11 cellular contexts compared by ENCODE assay signal in the genomic region with DNA sequence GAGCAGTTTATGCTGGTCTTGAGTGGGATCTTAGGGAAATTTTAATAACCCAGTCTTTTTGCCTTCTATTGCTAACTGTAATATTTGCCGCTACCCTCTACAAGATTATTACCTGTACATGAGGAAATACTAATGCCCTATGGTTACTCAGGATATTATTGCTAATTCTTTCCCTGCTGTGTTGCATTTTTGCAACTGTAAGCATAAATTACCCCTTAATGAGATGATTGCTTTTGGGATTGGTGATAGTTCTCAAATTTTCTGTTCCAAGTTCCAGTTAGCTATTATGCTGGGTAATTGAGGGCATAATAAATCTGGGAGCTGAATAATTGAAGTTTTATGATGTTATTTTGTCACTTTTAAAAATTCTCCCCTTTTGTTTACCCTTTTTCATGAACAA. TPM values are rescaled to one million over a fixed set of nuclear protein-coding genes. Genes with fewer than 3 reads are reported as not detected.
DNase-seq lines count a peak whose midpoint lies in the region; ATAC-seq and TF ChIP-seq lines count a peak whose summit lies in the region.
"Had no signal": no experiment of that assay in that cellular context is flagged by ENCODE, and none has a peak within 500 bp of the region (broad histone marks: within the 10 kb centered on the region; RNA-seq: fewer than 3 reads in every experiment).

No MANE protein-coding gene starts in this region.

- H3K4me3 ChIP-seq in Peyer's patch (no peak overlapping the region), gastrocnemius medialis (peak overlapping the region in 1 of 4 donors; percentile 53), mammary epithelial cell (replicated peaks in 1 of 3; ENCODE audit: insufficient read depth in 1 of 3, low read depth in 2 of 3, low read length in 3 of 3) (no peak overlapping the region)
- H3K4me3 ChIP-seq in effector memory CD4-positive, alpha-beta T cell (ENCODE audit: insufficient read depth, low read depth, low read length, poor library complexity, severe bottlenecking) = peak overlapping the region; percentile 38

- H2AFZ ChIP-seq in mammary epithelial cell (ENCODE audit: low read depth, low read length) = no peak overlapping the region

- POLR2A ChIA-PET in activated CD4-positive, alpha-beta T cell treated with anti-CD3 and anti-CD28 coated beads for 36 hours (lab: Charles Lee) = interaction anchor here (0.9 kb wide), 1 partner anchor 22 kb away, joined by 3 read pairs; the partner anchor contains the start of gene ATF7IP

- dilution Hi-C loops in mammary epithelial cell (cut with HindIII; ENCODE audit: low sequenced_read_pairs) = no loop called here

- H3K4me2 ChIP-seq in mammary epithelial cell (ENCODE audit: insufficient read depth, low read depth, low read length) = no peak overlapping the region

- H3K4me1 ChIP-seq in Peyer's patch = peaks cover 0 to 27% (median 3%) of the 10 kb centered on the region in 4 donors
- H3K4me1 ChIP-seq in effector memory CD4-positive, alpha-beta T cell (ENCODE audit: control insufficient read depth, insufficient read depth, low read length, poor library complexity, severe bottlenecking) = peaks cover 8% of the 10 kb centered on the region
- H3K4me1 ChIP-seq in gastrocnemius medialis = peaks cover 15 to 41% of the 10 kb centered on the region in 2 donors
- peaks cover 13% of the 10 kb centered on the region for H3K4me1 ChIP-seq in mammary epithelial cell (ENCODE audit: insufficient read depth, low read length)

- H3K9me3 ChIP-seq in Peyer's patch (no peaks in the 10 kb centered on the region), gastrocnemius medialis (no peaks in the 10 kb centered on the region), mammary epithelial cell (replicated peaks; ENCODE audit: insufficient read depth, low read length) (no peaks in the 10 kb centered on the region)
- H3K9me3 ChIP-seq in effector memory CD4-positive, alpha-beta T cell (ENCODE audit: control insufficient read depth, low read length) = no peaks in the 10 kb centered on the region

- H3K36me3 ChIP-seq in Peyer's patch (peaks cover 0 to 5% (median 0%) of the 10 kb centered on the region in 3 donors), gastrocnemius medialis (no peaks in the 10 kb centered on the region), mammary epithelial cell (ENCODE audit: insufficient read depth, low read length) (no peaks in the 10 kb centered on the region)
- no peaks in the 10 kb centered on the region for H3K36me3 ChIP-seq in effector memory CD4-positive, alpha-beta T cell (ENCODE audit: control insufficient read depth, insufficient read depth, low read length)

- WGBS in mammary epithelial cell (ENCODE audit: low coverage, missing lambda C conversion rate) = 0% methylated on average over 1 of the region's 1 CpG

- no peak overlapping the region for H3K9ac ChIP-seq in mammary epithelial cell (ENCODE audit: insufficient read depth, low read length)

- BruUV-seq in mammary epithelial cell (replicated peaks; lab: Mats Ljungman, UMichigan) = no TSS peak

- in situ Hi-C loops in gastrocnemius medialis (cut with MboI; ENCODE audit: low sequenced_read_pairs in 4 of 4) (loop anchor here in 1 of 4 donors (25.0 kb wide), 1 partner anchor 1400 kb away; the partner anchor contains the start of gene EPS8), mammary epithelial cell (cut with MboI; ENCODE audit: low sequenced_read_pairs in 2 of 2) (no loop called here)

- CTCF ChIA-PET in activated CD4-positive, alpha-beta T cell treated with anti-CD3 and anti-CD28 coated beads for 36 hours (lab: Charles Lee) = interaction anchor here (1.0 to 6.3 kb wide), 8 partner anchors 12 to 130 kb away, joined by 3 to 38 read pairs (median 6); partner anchors contain the start of gene ATF7IP
- CTCF ChIA-PET in mammary epithelial cell (lab: Charles Lee; ENCODE audit: low non-redundant PET) = no interaction called here

- no peak for TF ChIP-seq POLR2A in Peyer's patch (IDR thresholded peaks at IDR 0.05)
- TF ChIP-seq POLR2A in gastrocnemius medialis (IDR thresholded peaks at IDR 0.05) = no peak

- TF ChIP-seq CTCF in Peyer's patch (IDR thresholded peaks at IDR 0.05) (no peak), gastrocnemius medialis (IDR thresholded peaks at IDR 0.05 in 4 of 5, conservative IDR thresholded peaks at IDR 0.05 in 1 of 5) (no peak), mammary epithelial cell (conservative IDR thresholded peaks at IDR 0.05 in 1 of 2, IDR thresholded peaks at IDR 0.05 in 1 of 2; ENCODE audit: extremely low read depth in 1 of 2, insufficient read depth in 1 of 2, low read depth in 1 of 2, low read length in 2 of 2) (no peak)

- H3K27me3 ChIP-seq in Peyer's patch = no peaks in the 10 kb centered on the region
- H3K27me3 ChIP-seq in effector memory CD4-positive, alpha-beta T cell (replicated peaks; ENCODE audit: control insufficient read depth, insufficient read depth, low read length, poor library complexity, severe bottlenecking) = no peaks in the 10 kb centered on the region
- H3K27me3 ChIP-seq in gastrocnemius medialis = no peaks in the 10 kb centered on the region
- no peaks in the 10 kb centered on the region for H3K27me3 ChIP-seq in mammary epithelial cell (ENCODE audit: insufficient read depth, low read length)

- peak overlapping the region; percentile 9 to 66 (median 32) for H3K27ac ChIP-seq in Peyer's patch
- peak overlapping the region; percentile 56 for H3K27ac ChIP-seq in effector memory CD4-positive, alpha-beta T cell (ENCODE audit: insufficient read depth, low read length, poor library complexity, severe bottlenecking)
- peak overlapping the region in 3 of 4 donors; percentile 11 to 83 (median 81) for H3K27ac ChIP-seq in gastrocnemius medialis
- H3K27ac ChIP-seq in mammary epithelial cell (ENCODE audit: insufficient read depth, low read depth, low read length) = no peak overlapping the region

- peak overlapping the region; percentile 89 for H3K27ac Mint-ChIP-seq in activated CD4-positive, alpha-beta T cell treated with anti-CD3 and anti-CD28 coated beads for 36 hours
- H3K27ac Mint-ChIP-seq: nephron progenitor cell had no signal

- intact Hi-C loops in activated CD4-positive, alpha-beta T cell treated with anti-CD3 and anti-CD28 coated beads for 36 hours (cut with DNase I, micrococcal nuclease) = loop anchor here in 1 of 2 experiments (5.0 kb wide), 3 partner anchors 385 to 1665 kb away; a partner anchor contains a TSS
- intact Hi-C loops in gastrocnemius medialis (cut with DNase I; ENCODE audit: low total_unique reads) (loop anchor here (10.0 kb wide), 1 partner anchor 1397 kb away; the partner anchor contains the start of gene EPS8), mammary epithelial cell (cut with micrococcal nuclease) (no loop called here)

- H3K79me2 ChIP-seq in mammary epithelial cell (ENCODE audit: insufficient read depth, low read length) = peaks cover 91% of the 10 kb centered on the region

- no peak for ATAC-seq in activated CD4-positive, alpha-beta T cell treated with anti-CD3 and anti-CD28 coated beads for 36 hours
- ATAC-seq in gastrocnemius medialis = no peak

- H3K27me3 Mint-ChIP-seq in activated CD4-positive, alpha-beta T cell treated with anti-CD3 and anti-CD28 coated beads for 36 hours = no peaks in the 10 kb centered on the region

- DNase-seq in activated CD4-positive, alpha-beta T cell treated with anti-CD3 and anti-CD28 coated beads for 36 hours = no peak
- DNase-seq in activated CD4-positive, alpha-beta T cell treated with anti-CD3 and anti-CD28 coated beads for 1 hour = no peak
- DNase-seq in Peyer's patch (no peak), gastrocnemius medialis (no peak), mammary epithelial cell (no peak), NOMO-1 treated with dmso at 0.1 percent for 144 hours (lab: John Stamatoyannopoulos, UW; ENCODE audit: unreplicated experiment) (no peak)
- no peak for DNase-seq in effector memory CD4-positive, alpha-beta T cell
- no peak for DNase-seq in activated CD4-positive, CD25-positive, alpha-beta regulatory T cell (lab: John Stamatoyannopoulos, UW)
- DNase-seq: caudate nucleus, NCI-H69, nephron progenitor cell had no signal

- H4K20me1 ChIP-seq in mammary epithelial cell (ENCODE audit: insufficient read depth, low read length) = no peaks in the 10 kb centered on the region

- H3K9me3 Mint-ChIP-seq in activated CD4-positive, alpha-beta T cell treated with anti-CD3 and anti-CD28 coated beads for 36 hours (ENCODE audit: low read depth) = no peaks in the 10 kb centered on the region

- peaks cover 73% of the 10 kb centered on the region for H3K4me1 Mint-ChIP-seq in activated CD4-positive, alpha-beta T cell treated with anti-CD3 and anti-CD28 coated beads for 36 hours

- H3K36me3 Mint-ChIP-seq in activated CD4-positive, alpha-beta T cell treated with anti-CD3 and anti-CD28 coated beads for 36 hours (ENCODE audit: low read depth) = peaks cover 46% of the 10 kb centered on the region

- H3K4me3 Mint-ChIP-seq in activated CD4-positive, alpha-beta T cell treated with anti-CD3 and anti-CD28 coated beads for 36 hours = peak overlapping the region; percentile 73
- H3K4me3 Mint-ChIP-seq: nephron progenitor cell had no signal

RNA-seq across cellular contexts. Expression of gene ATF7IP, which starts 22.0 kb away (rescaled TPM):
- 100 to 1,000 TPM in 1 of 2 experiments, 10 to 100 TPM in 1; 81.3 to 101 TPM for total RNA-seq in activated CD4-positive, alpha-beta T cell treated with anti-CD3 and anti-CD28 coated beads for 36 hours
- total RNA-seq in Peyer's patch (100 to 1,000 TPM in 1 of 4 donors, 10 to 100 TPM in 3; 24.3 to 193 (median 39.0) TPM), gastrocnemius medialis (10 to 100 TPM; 15.9 to 42.2 (median 30.7) TPM), mammary epithelial cell (10 to 100 TPM; 33.3 to 41.0 TPM)
- polyA plus RNA-seq in mammary epithelial cell = 8.2 TPM
- polyA minus RNA-seq in mammary epithelial cell = 59.9 TPM
